Comparison of ENCODE assay signal across 27 cellular contexts in the genomic region with DNA sequence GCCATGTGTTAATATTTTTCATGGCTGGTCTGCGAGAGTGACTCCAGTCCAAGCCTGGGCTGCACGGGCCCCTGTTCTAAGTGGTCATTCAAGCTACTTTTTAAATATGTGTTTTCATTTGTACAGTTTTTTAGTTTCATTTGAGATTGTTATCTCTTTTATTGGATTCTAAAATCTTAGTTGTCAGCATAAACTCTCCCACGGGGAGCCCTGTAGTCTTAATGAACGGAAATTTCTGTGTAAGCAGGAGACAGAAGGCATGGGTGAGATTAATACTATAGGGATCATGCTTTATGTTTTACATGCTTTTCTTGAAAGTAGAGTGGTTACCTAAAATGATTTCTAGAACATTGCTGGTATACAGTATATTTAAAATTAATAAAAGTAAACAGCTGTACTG.
"Had no signal": no experiment of that assay in that cellular context is flagged by ENCODE, and none has a peak within 500 bp of the region (broad histone marks: within the 10 kb centered on the region; RNA-seq: fewer than 3 reads in every experiment).

No MANE protein-coding gene starts in this region.

- H3K27me3 Mint-ChIP-seq: activated CD4-positive, alpha-beta memory T cell treated with anti-CD3 and anti-CD28 coated beads, Interleukin-2, amount 10 ng/mL, durations not matched to agents 7 days and 5 days; activated CD4-positive, alpha-beta T cell treated with anti-CD3 and anti-CD28 coated beads, Interleukin-2, amount 10 ng/mL, durations not matched to agents 7 days and 5 days; activated naive CD8-positive, alpha-beta T cell; activated T-cell treated with anti-CD3 and anti-CD28 coated beads, Interleukin-2, amount 50 U/mL, for 24 hours; brain; T-helper 17 cell had no signal

- H3K9me3 ChIP-seq: ascending aorta, breast epithelium, colonic mucosa, esophagus squamous epithelium, gastroesophageal sphincter, heart right ventricle had no signal

- H3K36me3 Mint-ChIP-seq: brain had no signal

- H3K27ac Mint-ChIP-seq: activated CD4-positive, alpha-beta memory T cell treated with anti-CD3 and anti-CD28 coated beads, Interleukin-2, amount 10 ng/mL, durations not matched to agents 7 days and 5 days; activated CD4-positive, alpha-beta T cell treated with anti-CD3 and anti-CD28 coated beads, Interleukin-2, amount 10 ng/mL, durations not matched to agents 7 days and 5 days; activated naive CD8-positive, alpha-beta T cell; activated T-cell treated with anti-CD3 and anti-CD28 coated beads, Interleukin-2, amount 50 U/mL, for 24 hours; activated T-cell treated with anti-CD3 and anti-CD28 coated beads, Interleukin-2, amount 50 U/mL, for 72 hours; T-helper 17 cell; T-helper 2 cell treated with Interferon-gamma antibody and Interleukin-4, amounts not matched to agents 5 μg/mL and 100 μg/mL, for 36 hours had no signal

- H3K36me3 ChIP-seq: ascending aorta, breast epithelium, cardiac muscle cell, colonic mucosa, esophagus squamous epithelium, gastroesophageal sphincter, heart right ventricle had no signal

- DNase-seq: activated CD4-positive, alpha-beta memory T cell treated with anti-CD3 and anti-CD28 coated beads, Interleukin-2, amount 10 ng/mL, durations not matched to agents 7 days and 5 days; activated CD4-positive, alpha-beta T cell treated with anti-CD3 and anti-CD28 coated beads for 1 hour; activated CD4-positive, alpha-beta T cell treated with anti-CD3 and anti-CD28 coated beads for 4 hours; activated CD4-positive, alpha-beta T cell treated with anti-CD3 and anti-CD28 coated beads, Interleukin-2, amount 10 ng/mL, durations not matched to agents 7 days and 5 days; activated CD4-positive, alpha-beta T cell treated with anti-CD3 and anti-CD28 coated beads, Interleukin-2, amount 50 U/mL, for 4 hours; activated CD8-positive, alpha-beta memory T cell treated with anti-CD3 and anti-CD28 coated beads, Interleukin-2, amount 50 U/mL, for 48 hours; activated effector memory CD4-positive, alpha-beta T cell treated with Interleukin-2 at 50 U/mL for 16 hours; activated naive CD4-positive, alpha-beta T cell treated with anti-CD3 and anti-CD28 coated beads, Interleukin-2, amount 50 U/mL, for 16 hours; activated T-cell treated with anti-CD3 and anti-CD28 coated beads for 4 hours; activated T-cell treated with anti-CD3 and anti-CD28 coated beads, Interleukin-2, amount 50 U/mL, for 24 hours; activated T-cell treated with anti-CD3 and anti-CD28 coated beads, Interleukin-2, amount 50 U/mL, for 72 hours; central memory CD4-positive, alpha-beta T cell; cerebellar nuclear complex; colonic mucosa; effector CD8-positive, alpha-beta T cell; esophagus squamous epithelium; foreskin melanocyte; heart right ventricle; T-helper 1 cell; T-helper 17 cell had no signal

- H3K27me3 ChIP-seq: ascending aorta, breast epithelium, cardiac muscle cell, colonic mucosa, gastroesophageal sphincter, heart right ventricle had no signal

- H3K4me3 Mint-ChIP-seq: activated CD4-positive, alpha-beta memory T cell treated with anti-CD3 and anti-CD28 coated beads, Interleukin-2, amount 10 ng/mL, durations not matched to agents 7 days and 5 days; activated CD4-positive, alpha-beta T cell treated with anti-CD3 and anti-CD28 coated beads, Interleukin-2, amount 10 ng/mL, durations not matched to agents 7 days and 5 days; activated naive CD8-positive, alpha-beta T cell; activated T-cell treated with anti-CD3 and anti-CD28 coated beads, Interleukin-2, amount 50 U/mL, for 24 hours; activated T-cell treated with anti-CD3 and anti-CD28 coated beads, Interleukin-2, amount 50 U/mL, for 72 hours; brain; T-helper 2 cell treated with Interferon-gamma antibody and Interleukin-4, amounts not matched to agents 5 μg/mL and 100 μg/mL, for 36 hours had no signal

- H3K4me3 ChIP-seq: ascending aorta, breast epithelium, cardiac muscle cell, colonic mucosa, esophagus squamous epithelium, gastroesophageal sphincter, heart right ventricle had no signal

- H3K4me1 ChIP-seq: ascending aorta, breast epithelium, colonic mucosa, esophagus squamous epithelium, gastroesophageal sphincter, heart right ventricle had no signal

- ATAC-seq: activated T-cell treated with anti-CD3 and anti-CD28 coated beads, Interleukin-2, amount 50 U/mL, for 72 hours; gastroesophageal sphincter; heart right ventricle; T-helper 17 cell had no signal

- H3K9me3 Mint-ChIP-seq: activated T-cell treated with anti-CD3 and anti-CD28 coated beads, Interleukin-2, amount 50 U/mL, for 24 hours; activated T-cell treated with anti-CD3 and anti-CD28 coated beads, Interleukin-2, amount 50 U/mL, for 72 hours; T-helper 2 cell treated with Interferon-gamma antibody and Interleukin-4, amounts not matched to agents 5 μg/mL and 100 μg/mL, for 36 hours had no signal
